ENCODE assay signal across 1 cellular context in genomic region chr11:22829231-22830081, GRCh38.
TF ChIP-seq lines count a peak whose summit lies in the region.

Gene SVIP (minus strand): TSS chr11:22829801. CDS start chr11:22829748, 53 bp downstream.

TF ChIP-seq in HepG2, 621 proteins besides CTCF, POLR2A, EP300 and RAD21 (continued from another document and continues in another):
- TF ChIP-seq ZNF142 (CRISPR knock-in tag; IDR thresholded peaks at IDR 0.05) (no peak), ZFP36L2 (CRISPR knock-in tag; IDR thresholded peaks at IDR 0.05) (0 out of 2 replicates have a peak, but pooled peaks have one; percentile 53), PHF20 (CRISPR knock-in tag; IDR thresholded peaks at IDR 0.05) (0 out of 2 replicates have a peak, but pooled peaks have one; percentile 24), ZSCAN20 (CRISPR knock-in tag; IDR thresholded peaks at IDR 0.05; ENCODE audit: borderline replicate concordance) (no peak), ZNF562 (CRISPR knock-in tag; IDR thresholded peaks at IDR 0.05; ENCODE audit: borderline replicate concordance) (no peak), ZNF580 (CRISPR knock-in tag; IDR thresholded peaks at IDR 0.05; ENCODE audit: borderline replicate concordance, low read depth) (peak; percentile 60; the same call in 1 of the 2 replicates), SP1 (IDR thresholded peaks at IDR 0.05) (no peak), SP1 (CRISPR knock-in tag; IDR thresholded peaks at IDR 0.05) (peak; percentile 66), ETS1 (CRISPR knock-in tag; IDR thresholded peaks at IDR 0.05) (no peak), ZNF496 (CRISPR knock-in tag; IDR thresholded peaks at IDR 0.05; ENCODE audit: insufficient replicate concordance) (no peak), ZNF530 (CRISPR knock-in tag; IDR thresholded peaks at IDR 0.05; ENCODE audit: low read depth) (no peak), ZNF451 (CRISPR knock-in tag; IDR thresholded peaks at IDR 0.05) (no peak), ZNF501 (CRISPR knock-in tag; IDR thresholded peaks at IDR 0.05) (peak; percentile 79; the same call in 1 of the 2 replicates), HIVEP1 (CRISPR knock-in tag; IDR thresholded peaks at IDR 0.05) (peak; percentile 43; the same call in 1 of the 2 replicates), ZNF276 (CRISPR knock-in tag; IDR thresholded peaks at IDR 0.05; ENCODE audit: low read depth) (0 out of 2 replicates have a peak, but pooled peaks have one; percentile 39), BRD4 (CRISPR knock-in tag; IDR thresholded peaks at IDR 0.05) (no peak), KAT7 (CRISPR knock-in tag; IDR thresholded peaks at IDR 0.05; ENCODE audit: borderline replicate concordance) (peak; percentile 72; the same call in 1 of the 2 replicates), ZNF232 (CRISPR knock-in tag; IDR thresholded peaks at IDR 0.05; ENCODE audit: borderline replicate concordance) (no peak), SNAPC2 (CRISPR knock-in tag; IDR thresholded peaks at IDR 0.05) (no peak), THAP9 (CRISPR knock-in tag; IDR thresholded peaks at IDR 0.05; ENCODE audit: borderline replicate concordance) (peak; percentile 60; the same call in 1 of the 2 replicates), ERF (CRISPR knock-in tag; IDR thresholded peaks at IDR 0.05) (no peak; the same call in 1 of the 2 replicates), HNF1A (IDR thresholded peaks at IDR 0.05; ENCODE audit: low read depth) (no peak), HNF1A (CRISPR knock-in tag; IDR thresholded peaks at IDR 0.05; ENCODE audit: borderline replicate concordance) (no peak), ZNF589 (CRISPR knock-in tag; conservative IDR thresholded peaks at IDR 0.05) (0 out of 2 replicates have a peak, but pooled peaks have one; percentile 53), ZBTB26 (CRISPR knock-in tag; IDR thresholded peaks at IDR 0.05; ENCODE audit: borderline replicate concordance) (no peak; the same call in 1 of the 2 replicates), ZNF646 (CRISPR knock-in tag; IDR thresholded peaks at IDR 0.05) (no peak)
